Comparison of ENCODE assay signal across 22 cellular contexts in genomic region chr11:115421338-115422012, GRCh38.
DNase-seq lines count a peak whose midpoint lies in the region; ATAC-seq and TF ChIP-seq lines count a peak whose summit lies in the region.
"Had no signal": no experiment of that assay in that cellular context is flagged by ENCODE, and none has a peak within 500 bp of the region (broad histone marks: within the 10 kb centered on the region; RNA-seq: fewer than 3 reads in every experiment).

No MANE protein-coding gene starts in this region.

- H2AFZ ChIP-seq in OCI-LY7 (ENCODE audit: low read length), result peak overlapping the region; percentile 18; the same call in 1 of the 2 replicates

- H3K4me1 ChIP-seq in OCI-LY7 (ENCODE audit: insufficient read depth, low read length, poor library complexity, severe bottlenecking), result peaks cover 69% of the 10 kb centered on the region
- H3K4me1 ChIP-seq in heart left ventricle, result peaks cover 0 to 11% (median 0%) of the 10 kb centered on the region in 12 donors
- no peaks in the 10 kb centered on the region for H3K4me1 ChIP-seq in upper lobe of right lung
- peaks cover 0 to 20% (median 14%) of the 10 kb centered on the region in 4 donors for H3K4me1 ChIP-seq in esophagus muscularis mucosa
- H3K4me1 ChIP-seq: BLaER1 treated with 17β-estradiol and CSF1 and Interleukin-3, amounts not matched to agents 10 nM and 100 nM had no signal

- BruUV-seq in OCI-LY7 (replicated peaks; lab: Mats Ljungman, UMichigan) (no TSS peak), Calu3 (replicated peaks; lab: Mats Ljungman, UMichigan) (no TSS peak)

- H3K27me3 ChIP-seq in heart left ventricle (no peaks in the 10 kb centered on the region), upper lobe of right lung (no peaks in the 10 kb centered on the region), esophagus muscularis mucosa (no peaks in the 10 kb centered on the region)
- H3K27me3 ChIP-seq: BLaER1 treated with 17β-estradiol and CSF1 and Interleukin-3, amounts not matched to agents 10 nM and 100 nM had no signal

- TF ChIP-seq EP300 in esophagus muscularis mucosa (IDR thresholded peaks at IDR 0.05), result no peak

- intact Hi-C loops in Right ventricle myocardium superior (cut with DNase I), result no loop called here
- intact Hi-C loops in cardiac septum (cut with DNase I), result no loop called here
- intact Hi-C loops in OCI-LY7 (cut with micrococcal nuclease; ENCODE audit: unreplicated experiment), result loop anchor here (2.0 kb wide), 1 partner anchor 81 kb away; no protein-coding TSS in a partner anchor
- intact Hi-C loops in heart left ventricle (cut with DNase I), result no loop called here
- intact Hi-C loops in upper lobe of right lung (cut with DNase I), result no loop called here
- intact Hi-C loops in Calu3 (cut with micrococcal nuclease; ENCODE audit: unreplicated experiment), result no loop called here
- intact Hi-C loops in esophagus muscularis mucosa (cut with DNase I), result no loop called here

- no peaks in the 10 kb centered on the region for H3K9me2 ChIP-seq in OCI-LY7 (ENCODE audit: insufficient read depth, low read length)

- DNase-seq in Right ventricle myocardium superior (peak; percentile 39), cardiac septum (ENCODE audit: low spot score) (no peak), OCI-LY7 (ENCODE audit: low spot score) (peak; percentile 31), heart left ventricle (peak in 2 of 5 donors; percentile 31 to 47), upper lobe of right lung (no peak), Calu3 (no peak), esophagus muscularis mucosa (ENCODE audit: extremely low spot score) (no peak)
- DNase-seq in activated CD4-positive, alpha-beta T cell treated with anti-CD3 and anti-CD28 coated beads for 1 hour, result no peak
- DNase-seq: activated CD4-positive, alpha-beta T cell treated with anti-CD3 and anti-CD28 coated beads for 36 hours; activated effector memory CD4-positive, alpha-beta T cell treated with anti-CD3 and anti-CD28 coated beads, Interleukin-2, amount 50 U/mL, for 16 hours; foreskin fibroblast; hippocampal formation; immature natural killer cell; naive thymus-derived CD8-positive, alpha-beta T cell; NCI-H1436; stimulated activated CD4-positive, alpha-beta T cell treated with anti-CD3 and anti-CD28 coated beads, Interleukin-4, amount 100 ng/mL, for 1 hour had no signal

- no peaks in the 10 kb centered on the region for H3K27me3 Mint-ChIP-seq in Calu3 (ENCODE audit: unreplicated experiment)
- H3K27me3 Mint-ChIP-seq: activated CD4-positive, alpha-beta T cell treated with anti-CD3 and anti-CD28 coated beads for 36 hours; stimulated activated memory B cell treated with anti-CD40 and anti-IgM and Interleukin-4, amounts not matched to agents 10 μg/mL and 1 μg/mL and 100 μg/mL, for 72 hours had no signal

- peak; percentile 83 for ATAC-seq in Right ventricle myocardium superior (ENCODE audit: poor library complexity)
- peak; percentile 71 to 83 (median 78) for ATAC-seq in heart left ventricle
- peak; percentile 34 for ATAC-seq in upper lobe of right lung
- ATAC-seq: activated CD4-positive, alpha-beta T cell treated with anti-CD3 and anti-CD28 coated beads for 36 hours; naive thymus-derived CD8-positive, alpha-beta T cell; Panc1; stimulated activated memory B cell treated with anti-CD40 and anti-IgM and Interleukin-4, amounts not matched to agents 10 μg/mL and 1 μg/mL and 100 μg/mL, for 72 hours had no signal

- H3K4me3 ChIP-seq in OCI-LY7 (ENCODE audit: low read depth, low read length, poor library complexity, severe bottlenecking), result peak overlapping the region; percentile 53
- peak overlapping the region in 1 of 12 donors; percentile 26 for H3K4me3 ChIP-seq in heart left ventricle
- H3K4me3 ChIP-seq in upper lobe of right lung, result no peak overlapping the region
- no peak overlapping the region for H3K4me3 ChIP-seq in esophagus muscularis mucosa
- H3K4me3 ChIP-seq: BLaER1 treated with 17β-estradiol and CSF1 and Interleukin-3, amounts not matched to agents 10 nM and 100 nM; thoracic aorta had no signal

- H3K36me3 ChIP-seq in OCI-LY7 (ENCODE audit: insufficient read depth, low read length), result no peaks in the 10 kb centered on the region
- H3K36me3 ChIP-seq in heart left ventricle, result no peaks in the 10 kb centered on the region
- no peaks in the 10 kb centered on the region for H3K36me3 ChIP-seq in upper lobe of right lung
- no peaks in the 10 kb centered on the region for H3K36me3 ChIP-seq in esophagus muscularis mucosa
- H3K36me3 ChIP-seq: BLaER1 treated with 17β-estradiol and CSF1 and Interleukin-3, amounts not matched to agents 10 nM and 100 nM; thoracic aorta had no signal

- H3K9me3 ChIP-seq in OCI-LY7 (ENCODE audit: low read length), result no peaks in the 10 kb centered on the region
- H3K9me3 ChIP-seq in heart left ventricle, result no peaks in the 10 kb centered on the region
- H3K9me3 ChIP-seq in upper lobe of right lung, result no peaks in the 10 kb centered on the region
- H3K9me3 ChIP-seq in esophagus muscularis mucosa, result no peaks in the 10 kb centered on the region
- H3K9me3 ChIP-seq: BLaER1 treated with 17β-estradiol and CSF1 and Interleukin-3, amounts not matched to agents 10 nM and 100 nM; thoracic aorta had no signal

- TF ChIP-seq POLR2A in heart left ventricle (IDR thresholded peaks at IDR 0.05) (no peak), esophagus muscularis mucosa (IDR thresholded peaks at IDR 0.05; ENCODE audit: low read depth) (no peak)

- peak overlapping the region; percentile 66 for H3K4me2 ChIP-seq in OCI-LY7 (ENCODE audit: low read length)
- H3K4me2 ChIP-seq: BLaER1 treated with 17β-estradiol and CSF1 and Interleukin-3, amounts not matched to agents 10 nM and 100 nM had no signal

- TF ChIP-seq CTCF in OCI-LY7 (conservative IDR thresholded peaks at IDR 0.05; ENCODE audit: low read length) (no peak), heart left ventricle (IDR thresholded peaks at IDR 0.05) (no peak), upper lobe of right lung (IDR thresholded peaks at IDR 0.05) (no peak), Calu3 (IDR thresholded peaks at IDR 0.05; ENCODE audit: unreplicated experiment) (no peak), esophagus muscularis mucosa (IDR thresholded peaks at IDR 0.05) (no peak)

- H3K9me3 Mint-ChIP-seq in Calu3 (ENCODE audit: low read depth, unreplicated experiment), result no peaks in the 10 kb centered on the region
- H3K9me3 Mint-ChIP-seq: mesothelial cell of epicardium; stimulated activated memory B cell treated with anti-CD40 and anti-IgM and Interleukin-4, amounts not matched to agents 10 μg/mL and 1 μg/mL and 100 μg/mL, for 72 hours; T-helper 1 cell treated with Interleukin-12 subunit alpha and Interleukin-12 subunit beta and Interleukin-4 antibody, amounts not matched to agents 30 μg/mL and 1 μg/mL, for 36 hours had no signal

- WGBS in heart left ventricle, 4 donors, result 45 to 64% (median 55%) methylated on average over 9 of the region's 9 CpGs
- 52% methylated on average over 9 of the region's 9 CpGs for WGBS in esophagus muscularis mucosa

- POLR2A ChIA-PET in OCI-LY7 (lab: Charles Lee), result interaction anchor here (0.7 to 2.2 kb wide), 9 partner anchors 9 to 131 kb away, joined by 3 to 9 read pairs (median 6); no protein-coding TSS in a partner anchor

- CTCF ChIA-PET in OCI-LY7 (lab: Charles Lee; ENCODE audit: unreplicated experiment), result interaction anchor here (1.0 kb wide), 1 partner anchor 31 kb away, joined by 3 read pairs; no protein-coding TSS in a partner anchor
- CTCF ChIA-PET in Calu3 (lab: Charles Lee), result no interaction called here

- H3K27ac Mint-ChIP-seq in Calu3 (ENCODE audit: unreplicated experiment), result no peak overlapping the region
- H3K27ac Mint-ChIP-seq: activated CD4-positive, alpha-beta T cell treated with anti-CD3 and anti-CD28 coated beads for 36 hours; immature natural killer cell; mesothelial cell of epicardium; naive thymus-derived CD8-positive, alpha-beta T cell; stimulated activated memory B cell treated with anti-CD40 and anti-IgM and Interleukin-4, amounts not matched to agents 10 μg/mL and 1 μg/mL and 100 μg/mL, for 72 hours; T-helper 1 cell treated with Interleukin-12 subunit alpha and Interleukin-12 subunit beta and Interleukin-4 antibody, amounts not matched to agents 30 μg/mL and 1 μg/mL, for 36 hours had no signal

- peaks cover 22% of the 10 kb centered on the region; the same call in 1 of the 2 replicates for H3K79me2 ChIP-seq in OCI-LY7 (ENCODE audit: insufficient read depth, low read depth, low read length)

- peak overlapping the region; percentile 40 for H3K27ac ChIP-seq in OCI-LY7 (ENCODE audit: low read depth, low read length, poor library complexity, severe bottlenecking)
- H3K27ac ChIP-seq in heart left ventricle, result peak overlapping the region in 3 of 12 donors; percentile 12 to 23 (median 21)
- H3K27ac ChIP-seq in upper lobe of right lung, result no peak overlapping the region
- H3K27ac ChIP-seq in esophagus muscularis mucosa (replicated peaks in 1 of 4), result no peak overlapping the region
- H3K27ac ChIP-seq: BLaER1 treated with 17β-estradiol and CSF1 and Interleukin-3, amounts not matched to agents 10 nM and 100 nM; thoracic aorta had no signal

- no peak overlapping the region for H3K4me3 Mint-ChIP-seq in Calu3 (ENCODE audit: low read depth, unreplicated experiment)
- H3K4me3 Mint-ChIP-seq: activated CD4-positive, alpha-beta T cell treated with anti-CD3 and anti-CD28 coated beads for 36 hours; immature natural killer cell; mesothelial cell of epicardium; naive thymus-derived CD8-positive, alpha-beta T cell; stimulated activated memory B cell treated with anti-CD40 and anti-IgM and Interleukin-4, amounts not matched to agents 10 μg/mL and 1 μg/mL and 100 μg/mL, for 72 hours; T-helper 1 cell treated with Interleukin-12 subunit alpha and Interleukin-12 subunit beta and Interleukin-4 antibody, amounts not matched to agents 30 μg/mL and 1 μg/mL, for 36 hours had no signal

- H3K4me1 Mint-ChIP-seq in Calu3 (ENCODE audit: low read depth, unreplicated experiment), result no peaks in the 10 kb centered on the region
- H3K4me1 Mint-ChIP-seq: activated CD4-positive, alpha-beta T cell treated with anti-CD3 and anti-CD28 coated beads for 36 hours; immature natural killer cell; stimulated activated memory B cell treated with anti-CD40 and anti-IgM and Interleukin-4, amounts not matched to agents 10 μg/mL and 1 μg/mL and 100 μg/mL, for 72 hours had no signal

- H4K20me1 ChIP-seq in OCI-LY7 (ENCODE audit: insufficient read depth, low read length), result no peaks in the 10 kb centered on the region
- H4K20me1 ChIP-seq: BLaER1 treated with 17β-estradiol and CSF1 and Interleukin-3, amounts not matched to agents 10 nM and 100 nM had no signal

- H3K36me3 Mint-ChIP-seq in Calu3 (ENCODE audit: insufficient read depth, unreplicated experiment), result no peaks in the 10 kb centered on the region
- H3K36me3 Mint-ChIP-seq: immature natural killer cell; mesothelial cell of epicardium; naive thymus-derived CD8-positive, alpha-beta T cell; stimulated activated memory B cell treated with anti-CD40 and anti-IgM and Interleukin-4, amounts not matched to agents 10 μg/mL and 1 μg/mL and 100 μg/mL, for 72 hours had no signal

Comparison
In these comparisons a context has a peak if more than half of its experiments do, and no peak if none do; other contexts are left out.
1. DNase-seq: peak in Right ventricle myocardium superior (single experiment) and OCI-LY7 (single experiment); none in cardiac septum (single experiment), upper lobe of right lung (single experiment), Calu3 (single experiment), activated CD4-positive, alpha-beta T cell treated with anti-CD3 and anti-CD28 coated beads for 1 hour (single experiment) and esophagus muscularis mucosa (single experiment).
2. Peak in every context shown above with its lines, with median percentiles within 50 percentile points of each other: ATAC-seq.